In genomic region chr3:150936693-150937092, GRCh38 we compare ENCODE assay signal across 20 cellular contexts. TPM values are rescaled to one million over a fixed set of nuclear protein-coding genes. Genes with fewer than 3 reads are reported as not detected.
DNase-seq lines count a peak whose midpoint lies in the region; ATAC-seq, FAIRE-seq and TF ChIP-seq lines count a peak whose summit lies in the region.
"Had no signal": no experiment of that assay in that cellular context is flagged by ENCODE, and none has a peak within 500 bp of the region (broad histone marks: within the 10 kb centered on the region; RNA-seq: fewer than 3 reads in every experiment).

No MANE protein-coding gene starts in this region.

- peaks cover 6% of the 10 kb centered on the region for H3K9me3 Mint-ChIP-seq in nephron progenitor cell
- H3K9me3 Mint-ChIP-seq: stimulated activated naive CD8-positive, alpha-beta T cell treated with anti-CD3 and anti-CD28 coated beads, Interleukin-15, Interleukin-2, amounts not matched to agents 100 ng/mL and 50 ng/mL, for 24 hours had no signal

- H3K4me3 Mint-ChIP-seq in nephron progenitor cell, result no peak overlapping the region
- H3K4me3 Mint-ChIP-seq: activated CD4-positive, alpha-beta T cell treated with anti-CD3 and anti-CD28 coated beads, Interleukin-2, amount 10 ng/mL, durations not matched to agents 24 days and 14 days; CD4-positive, CD25-positive, alpha-beta regulatory T cell; stimulated activated naive CD8-positive, alpha-beta T cell treated with anti-CD3 and anti-CD28 coated beads, Interleukin-15, Interleukin-2, amounts not matched to agents 100 ng/mL and 50 ng/mL, for 24 hours had no signal

- H3K27me3 Mint-ChIP-seq in nephron progenitor cell (ENCODE audit: low read depth, poor library complexity), result peaks cover 15% of the 10 kb centered on the region

- no peak for DNase-seq in GM12891 (ENCODE audit: insufficient read length, low spot score)
- DNase-seq in RCC 7860 (ENCODE audit: low spot score), result no peak
- DNase-seq in nephron progenitor cell, result no peak
- no peak for DNase-seq in GDM1 (lab: John Stamatoyannopoulos, UW)
- DNase-seq in stimulated activated CD8-positive, alpha-beta memory T cell treated with anti-CD3 and anti-CD28 coated beads, Interleukin-4, amount 100 ng/mL, for 48 hours, result no peak
- DNase-seq: activated CD4-positive, alpha-beta T cell treated with anti-CD3 and anti-CD28 coated beads, Interleukin-2, amount 10 ng/mL, durations not matched to agents 24 days and 14 days; adrenal gland; CD4-positive, CD25-positive, alpha-beta regulatory T cell; cerebellar nuclear complex; EL; HCEC 1CT; islet precursor cell; midbrain; NCI-H2081 treated with DMSO at 0.1 percent for 48 hours; nucleus accumbens had no signal

- peak; percentile 92 for ATAC-seq in GM19452 (IDR thresholded peaks at IDR 0.05; ENCODE audit: unreplicated experiment)
- peak; percentile 80 for ATAC-seq in HG02759 (IDR thresholded peaks at IDR 0.05; ENCODE audit: unreplicated experiment)
- ATAC-seq in HG03432 (IDR thresholded peaks at IDR 0.05; ENCODE audit: unreplicated experiment), result peak; percentile 89
- ATAC-seq: Right ventricle myocardium inferior had no signal

- no peak overlapping the region for H3K27ac Mint-ChIP-seq in nephron progenitor cell
- H3K27ac Mint-ChIP-seq: activated CD4-positive, alpha-beta T cell treated with anti-CD3 and anti-CD28 coated beads, Interleukin-2, amount 10 ng/mL, durations not matched to agents 24 days and 14 days; CD4-positive, CD25-positive, alpha-beta regulatory T cell; stimulated activated naive CD8-positive, alpha-beta T cell treated with anti-CD3 and anti-CD28 coated beads, Interleukin-15, Interleukin-2, amounts not matched to agents 100 ng/mL and 50 ng/mL, for 24 hours had no signal

- TF ChIP-seq POLR2A in GM12891 (IDR thresholded peaks at IDR 0.05; ENCODE audit: low read depth, low read length), result no peak

- no peaks in the 10 kb centered on the region for H3K36me3 Mint-ChIP-seq in nephron progenitor cell (ENCODE audit: low read depth)
- H3K36me3 Mint-ChIP-seq: CD4-positive, CD25-positive, alpha-beta regulatory T cell had no signal

- peaks cover 15% of the 10 kb centered on the region for H3K4me1 Mint-ChIP-seq in nephron progenitor cell
- H3K4me1 Mint-ChIP-seq: activated CD4-positive, alpha-beta T cell treated with anti-CD3 and anti-CD28 coated beads, Interleukin-2, amount 10 ng/mL, durations not matched to agents 24 days and 14 days; CD4-positive, CD25-positive, alpha-beta regulatory T cell had no signal

- TF ChIP-seq CTCF in nephron progenitor cell (IDR thresholded peaks at IDR 0.05), result no peak

- FAIRE-seq in GM12891 (lab: Jason Lieb, UNC) (peak; percentile 62), RCC 7860 (lab: Jason Lieb, UNC) (no peak)

TF ChIP-seq in GM12891, 5 proteins besides CTCF, POLR2A, EP300 and RAD21:
- TF ChIP-seq TAF1 (IDR thresholded peaks at IDR 0.05; ENCODE audit: low read depth, low read length), result no peak
- peak; percentile 52 for TF ChIP-seq SPI1 (IDR thresholded peaks at IDR 0.05; ENCODE audit: low read depth, low read length)

RNA-seq across cellular contexts. Expression of gene MINDY4B, which starts 31.5 kb away (rescaled TPM):
- not detected for polyA plus RNA-seq in GM12891 (2012; ENCODE audit: low read depth, missing spikeins)
- polyA plus RNA-seq: CD4-positive, CD25-positive, alpha-beta regulatory T cell had no signal

RNA-seq across cellular contexts. Expression of gene CLRN1, which starts 35.8 kb away (rescaled TPM):
- not detected for polyA plus RNA-seq in GM12891 (2012; ENCODE audit: low read depth, missing spikeins)
- polyA plus RNA-seq: CD4-positive, CD25-positive, alpha-beta regulatory T cell had no signal
